Comparison of ENCODE assay signal across 12 cellular contexts in the genomic region with DNA sequence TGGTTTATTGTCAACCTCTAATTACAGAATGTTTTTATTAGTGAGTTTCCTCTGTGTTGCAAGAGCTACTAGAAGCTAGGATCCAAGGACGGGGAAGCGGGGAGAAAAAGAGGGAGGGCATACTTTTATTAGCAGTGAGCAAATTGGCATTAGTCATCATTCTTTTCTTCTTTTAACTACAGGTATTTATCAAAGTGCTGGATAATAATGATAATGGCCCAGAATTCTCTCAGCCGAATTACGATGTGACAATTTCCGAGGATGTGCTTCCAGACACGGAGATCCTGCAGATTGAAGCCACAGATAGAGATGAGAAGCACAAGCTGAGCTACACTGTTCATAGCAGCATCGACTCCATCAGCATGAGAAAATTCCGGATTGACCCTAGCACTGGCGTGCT.
DNase-seq lines count a peak whose midpoint lies in the region; TF ChIP-seq lines count a peak whose summit lies in the region.
"Had no signal": no experiment of that assay in that cellular context is flagged by ENCODE, and none has a peak within 500 bp of the region (broad histone marks: within the 10 kb centered on the region; RNA-seq: fewer than 3 reads in every experiment).

No MANE protein-coding gene starts in this region.

- TF ChIP-seq CTCF in osteocyte (IDR thresholded peaks at IDR 0.05) (no peak), GM10248 (IDR thresholded peaks at IDR 0.05; ENCODE audit: control extremely low read depth, extremely low read depth, low read depth, missing control alignments) (no peak)

- H3K4me1 Mint-ChIP-seq in osteocyte (ENCODE audit: unreplicated experiment), result no peaks in the 10 kb centered on the region
- H3K4me1 Mint-ChIP-seq: CD4-positive, alpha-beta memory T cell had no signal

- CTCF ChIA-PET in GM10248 (lab: Yijun Ruan, JAX), result interaction anchor here (1.0 to 1.6 kb wide), 2 partner anchors 13 to 19 kb away, joined by 3 to 4 read pairs; no protein-coding TSS in a partner anchor

- POLR2A ChIA-PET in GM10248 (lab: Yijun Ruan, JAX), result no interaction called here

- H3K9me3 Mint-ChIP-seq in osteocyte (ENCODE audit: unreplicated experiment), result no peaks in the 10 kb centered on the region
- H3K9me3 Mint-ChIP-seq: H9 had no signal

- H3K27ac Mint-ChIP-seq in osteocyte (ENCODE audit: unreplicated experiment), result no peak overlapping the region
- H3K27ac Mint-ChIP-seq: CD4-positive, alpha-beta memory T cell; H9 had no signal

- no peaks in the 10 kb centered on the region for H3K27me3 Mint-ChIP-seq in osteocyte (ENCODE audit: unreplicated experiment)
- H3K27me3 Mint-ChIP-seq: CD4-positive, alpha-beta memory T cell had no signal

- no peaks in the 10 kb centered on the region for H3K36me3 Mint-ChIP-seq in osteocyte (ENCODE audit: unreplicated experiment)
- H3K36me3 Mint-ChIP-seq: CD4-positive, alpha-beta memory T cell had no signal

- peak; percentile 12 for DNase-seq in NCI-H2227 treated with DMSO at 0.1 percent for 48 hours (lab: John Stamatoyannopoulos, UW)
- DNase-seq in islet precursor cell, result peak; percentile 57
- DNase-seq in renal cortical epithelial cell (ENCODE audit: low read depth), result peak; percentile 77
- no peak for DNase-seq in central memory CD4-positive, alpha-beta T cell
- DNase-seq in osteocyte (ENCODE audit: extremely low spot score, unreplicated experiment), result no peak
- no peak for DNase-seq in GM10248 (ENCODE audit: extremely low spot score)
- DNase-seq: AML-193; CD4-positive, alpha-beta memory T cell; DMS153; DMS79; GF-D8; H9 had no signal

- H3K4me3 Mint-ChIP-seq in osteocyte (ENCODE audit: unreplicated experiment), result no peak overlapping the region
- H3K4me3 Mint-ChIP-seq: CD4-positive, alpha-beta memory T cell; H9 had no signal

Comparison
In these comparisons a context has a peak if more than half of its experiments do, and no peak if none do; other contexts are left out.
1. DNase-seq: peak in NCI-H2227 treated with DMSO at 0.1 percent for 48 hours (single experiment), islet precursor cell (single experiment) and renal cortical epithelial cell (single experiment); none in central memory CD4-positive, alpha-beta T cell (single experiment), osteocyte (single experiment) and GM10248 (single experiment).